ENCODE assay signal across 12 cellular contexts in the genomic region with DNA sequence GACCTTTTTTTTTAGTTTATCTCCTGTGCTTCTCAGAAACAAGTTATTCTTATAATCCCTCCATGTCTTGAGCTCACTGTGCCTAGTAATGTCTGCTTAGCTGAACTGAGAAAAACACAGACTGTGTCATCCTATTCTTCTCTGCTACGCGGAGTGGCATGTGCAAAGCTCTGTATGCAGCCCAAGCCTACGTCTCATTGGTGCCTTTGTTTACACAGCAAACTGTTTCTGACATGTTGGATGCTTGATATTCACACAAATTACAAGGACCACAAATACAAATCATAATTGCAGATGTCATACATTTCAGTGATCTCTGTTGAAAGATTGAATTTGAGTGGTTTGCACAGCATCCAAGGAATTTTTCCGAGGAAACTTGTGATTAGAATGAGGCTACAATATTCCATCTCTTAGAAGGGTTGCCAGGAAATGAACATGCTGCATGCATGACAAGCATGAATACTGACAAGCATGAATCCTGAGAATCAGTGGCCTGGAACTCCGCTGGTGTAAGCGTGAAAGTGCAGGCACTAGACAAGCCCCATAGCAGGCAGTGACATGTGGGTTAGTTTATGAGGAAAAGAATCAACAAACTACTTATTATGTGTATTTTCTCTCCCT.
DNase-seq lines count a peak whose midpoint lies in the region; ATAC-seq and TF ChIP-seq lines count a peak whose summit lies in the region.
"Had no signal": no experiment of that assay in that cellular context is flagged by ENCODE, and none has a peak within 500 bp of the region (broad histone marks: within the 10 kb centered on the region; RNA-seq: fewer than 3 reads in every experiment).

No MANE protein-coding gene starts in this region.

- TF ChIP-seq CTCF in chondrocyte (IDR thresholded peaks at IDR 0.05) (peak; percentile 25), nephron (IDR thresholded peaks at IDR 0.05; ENCODE audit: unreplicated experiment in 3 of 3) (no peak)

- H3K27ac Mint-ChIP-seq in chondrocyte (ENCODE audit: unreplicated experiment) (peak overlapping the region; percentile 92), nephron (peak overlapping the region; percentile 12 to 28 (median 13))
- H3K27ac Mint-ChIP-seq: IgD-negative memory B cell; naive thymus-derived CD4-positive, alpha-beta T cell had no signal

- H3K4me3 Mint-ChIP-seq in chondrocyte (ENCODE audit: unreplicated experiment) (no peak overlapping the region), nephron (no peak overlapping the region)
- H3K4me3 Mint-ChIP-seq: IgD-negative memory B cell; naive thymus-derived CD4-positive, alpha-beta T cell had no signal

- H3K27me3 Mint-ChIP-seq in chondrocyte (ENCODE audit: low read depth) = no peaks in the 10 kb centered on the region
- H3K27me3 Mint-ChIP-seq in nephron (ENCODE audit: low read depth) = peaks cover 13% of the 10 kb centered on the region
- H3K27me3 Mint-ChIP-seq: IgD-negative memory B cell; naive thymus-derived CD4-positive, alpha-beta T cell had no signal

- H3K4me1 Mint-ChIP-seq in chondrocyte (ENCODE audit: low read depth) (peaks cover 22% of the 10 kb centered on the region), nephron (peaks cover 31% of the 10 kb centered on the region)

- H3K9me3 Mint-ChIP-seq in chondrocyte (ENCODE audit: low read depth) (no peaks in the 10 kb centered on the region), nephron (no peaks in the 10 kb centered on the region)
- H3K9me3 Mint-ChIP-seq: IgD-negative memory B cell; naive thymus-derived CD4-positive, alpha-beta T cell had no signal

- H3K36me3 Mint-ChIP-seq in chondrocyte (ENCODE audit: low read depth) (no peaks in the 10 kb centered on the region), nephron (ENCODE audit: low read depth) (no peaks in the 10 kb centered on the region)
- H3K36me3 Mint-ChIP-seq: IgD-negative memory B cell had no signal

- peak; percentile 30 for DNase-seq in COLO829 (ENCODE audit: low spot score)
- DNase-seq in NCI-H345 treated with DMSO at 0.1 percent for 48 hours (lab: John Stamatoyannopoulos, UW; ENCODE audit: unreplicated experiment) = peak; percentile 24
- DNase-seq in chondrocyte (ENCODE audit: low spot score) = no peak
- no peak for DNase-seq in activated CD4-positive, alpha-beta T cell treated with anti-CD3 and anti-CD28 coated beads, Interleukin-2, amount 50 U/mL, for 4 hours
- DNase-seq: activated CD4-positive, alpha-beta T cell treated with anti-CD3 and anti-CD28 coated beads for 4 hours; Calu3; naive thymus-derived CD4-positive, alpha-beta T cell had no signal

- ATAC-seq in HG03139 (IDR thresholded peaks at IDR 0.05; ENCODE audit: unreplicated experiment) (no peak), GM18858 (IDR thresholded peaks at IDR 0.05; ENCODE audit: unreplicated experiment) (no peak), HG03196 (IDR thresholded peaks at IDR 0.05; ENCODE audit: unreplicated experiment) (no peak)
- ATAC-seq: naive thymus-derived CD4-positive, alpha-beta T cell had no signal

Comparison
In these comparisons a context has a peak if more than half of its experiments do, and no peak if none do; other contexts are left out.
1. DNase-seq: peak in COLO829 (single experiment) and NCI-H345 treated with DMSO at 0.1 percent for 48 hours (single experiment); none in chondrocyte (single experiment) and activated CD4-positive, alpha-beta T cell treated with anti-CD3 and anti-CD28 coated beads, Interleukin-2, amount 50 U/mL, for 4 hours (0 of 2).